Comparison of ENCODE assay signal across 12 cellular contexts in the genomic region with DNA sequence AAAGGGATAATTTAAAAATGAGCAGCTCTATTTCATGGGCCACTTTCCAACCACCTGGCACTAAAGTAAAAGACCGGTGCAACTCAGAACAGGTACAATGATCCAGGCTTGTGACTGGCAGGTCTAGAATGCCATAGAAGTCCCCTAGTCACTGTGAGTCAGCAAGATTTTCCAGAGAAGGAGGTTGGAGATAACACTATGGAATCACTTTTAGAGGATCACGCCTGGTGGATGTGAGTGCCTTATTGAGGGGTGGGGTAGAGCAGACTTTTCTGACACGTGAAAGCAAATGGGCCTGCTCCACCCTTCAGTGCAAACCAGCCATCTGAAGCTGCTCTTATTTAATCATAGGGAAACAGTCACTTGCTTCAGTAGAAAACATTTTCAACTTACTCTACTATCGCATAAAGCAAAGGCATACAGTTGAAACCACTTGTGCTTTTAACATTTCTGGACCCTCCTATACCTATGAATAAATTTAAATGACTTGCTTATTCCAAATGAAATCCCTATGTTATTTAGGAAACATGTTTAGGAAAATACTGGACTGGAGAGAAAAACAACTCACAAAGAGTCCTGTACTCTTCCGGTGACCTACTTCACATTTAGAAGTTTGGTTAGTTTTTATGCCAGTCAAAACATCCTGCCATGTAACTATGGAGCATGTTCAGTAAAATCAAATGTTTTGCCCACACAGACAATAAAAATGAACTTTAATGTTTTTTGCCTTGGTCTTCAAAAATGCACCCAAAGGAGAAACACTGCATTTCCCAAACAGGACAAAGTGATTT. TPM values are rescaled to one million over a fixed set of nuclear protein-coding genes. Genes with fewer than 3 reads are reported as not detected.
DNase-seq lines count a peak whose midpoint lies in the region; TF ChIP-seq lines count a peak whose summit lies in the region.
"Had no signal": no experiment of that assay in that cellular context is flagged by ENCODE, and none has a peak within 500 bp of the region (broad histone marks: within the 10 kb centered on the region; RNA-seq: fewer than 3 reads in every experiment).

No MANE protein-coding gene starts in this region.

- no peaks in the 10 kb centered on the region for H3K36me3 ChIP-seq in ACC112 (ENCODE audit: insufficient read depth, low read length)
- H3K36me3 ChIP-seq in esophagus squamous epithelium = no peaks in the 10 kb centered on the region
- H3K36me3 ChIP-seq in mesenchymal stem cell (ENCODE audit: control insufficient read depth in 1 of 2, insufficient read depth in 2 of 2, low read depth in 1 of 2, low read length in 2 of 2) = no peaks in the 10 kb centered on the region
- H3K36me3 ChIP-seq in prostate gland = no peaks in the 10 kb centered on the region

- H3K79me2 ChIP-seq in ACC112 (ENCODE audit: control insufficient read depth, insufficient read depth, low read length, unreplicated experiment) = no peaks in the 10 kb centered on the region

- no peak overlapping the region for H3K4me3 ChIP-seq in ACC112 (ENCODE audit: low read depth, low read length)
- no peak overlapping the region for H3K4me3 ChIP-seq in esophagus squamous epithelium
- H3K4me3 ChIP-seq in mesenchymal stem cell (ENCODE audit: insufficient read depth in 1 of 2, low read depth in 1 of 2, low read length in 2 of 2) = no peak overlapping the region
- no peak overlapping the region for H3K4me3 ChIP-seq in prostate gland

- TF ChIP-seq POLR2A in esophagus squamous epithelium (IDR thresholded peaks at IDR 0.05) (no peak), prostate gland (IDR thresholded peaks at IDR 0.05) (no peak)

- H3K4ac ChIP-seq in mesenchymal stem cell (ENCODE audit: low read depth in 1 of 2, low read length in 2 of 2) = no peak overlapping the region

- intact Hi-C loops in esophagus squamous epithelium (cut with DNase I) = no loop called here
- intact Hi-C loops in prostate gland (cut with DNase I) = loop anchor here (5.0 kb wide), 1 partner anchor 89 kb away; no protein-coding TSS in a partner anchor

- no peaks in the 10 kb centered on the region for H3K27me3 Mint-ChIP-seq in activated naive CD8-positive, alpha-beta T cell treated with anti-CD3 and anti-CD28 coated beads for 36 hours

- H3K4me1 ChIP-seq in ACC112 (ENCODE audit: control insufficient read depth, insufficient read depth, low read length, unreplicated experiment) (peaks cover 48% of the 10 kb centered on the region), esophagus squamous epithelium (peaks cover 19 to 70% (median 35%) of the 10 kb centered on the region in 3 donors), mesenchymal stem cell (ENCODE audit: control insufficient read depth, insufficient read depth, low read depth, low read length) (peaks cover 2% of the 10 kb centered on the region), prostate gland (replicated peaks) (no peaks in the 10 kb centered on the region)

- H3K79me1 ChIP-seq in mesenchymal stem cell (replicated peaks; ENCODE audit: low read length, poor library complexity, severe bottlenecking) = no peaks in the 10 kb centered on the region

- H3K27ac ChIP-seq in ACC112 (ENCODE audit: low read depth, low read length) = peak overlapping the region; percentile 64
- peak overlapping the region; percentile 70 to 88 (median 80) for H3K27ac ChIP-seq in esophagus squamous epithelium
- no peak overlapping the region for H3K27ac ChIP-seq in mesenchymal stem cell (ENCODE audit: low read length, poor library complexity, severe bottlenecking)
- H3K27ac ChIP-seq in prostate gland = peak overlapping the region in 1 of 2 donors; percentile 16

- H3K27me3 ChIP-seq in ACC112 (ENCODE audit: insufficient read depth, low read length) = no peaks in the 10 kb centered on the region
- no peaks in the 10 kb centered on the region for H3K27me3 ChIP-seq in esophagus squamous epithelium
- no peaks in the 10 kb centered on the region for H3K27me3 ChIP-seq in mesenchymal stem cell (ENCODE audit: control insufficient read depth in 1 of 2, insufficient read depth in 1 of 2, low read length in 2 of 2)
- H3K27me3 ChIP-seq in prostate gland (replicated peaks; ENCODE audit: insufficient read depth) = no peaks in the 10 kb centered on the region

- no peak overlapping the region for H3K18ac ChIP-seq in mesenchymal stem cell (ENCODE audit: low read depth in 1 of 2, low read length in 2 of 2)

- no peaks in the 10 kb centered on the region for H3K9me3 Mint-ChIP-seq in activated naive CD8-positive, alpha-beta T cell treated with anti-CD3 and anti-CD28 coated beads for 36 hours

- no peak overlapping the region for H2AK5ac ChIP-seq in mesenchymal stem cell (ENCODE audit: low read length, severe bottlenecking)

- no peaks in the 10 kb centered on the region for H3K36me3 Mint-ChIP-seq in activated naive CD8-positive, alpha-beta T cell treated with anti-CD3 and anti-CD28 coated beads for 36 hours

- TF ChIP-seq CTCF in esophagus squamous epithelium (IDR thresholded peaks at IDR 0.05) = no peak
- no peak for TF ChIP-seq CTCF in prostate gland (IDR thresholded peaks at IDR 0.05)

- H3K27ac Mint-ChIP-seq in activated naive CD8-positive, alpha-beta T cell treated with anti-CD3 and anti-CD28 coated beads for 36 hours = no peak overlapping the region

- H2BK15ac ChIP-seq in mesenchymal stem cell (ENCODE audit: low read depth, poor library complexity, severe bottlenecking) = no peak overlapping the region

- DNase-seq in OCI-M1 (lab: John Stamatoyannopoulos, UW) (peak; percentile 64), esophagus squamous epithelium (lab: John Stamatoyannopoulos, UW) (no peak), mesenchymal stem cell (peak; percentile 14), NCI-H524 treated with DMSO at 0.1 percent for 48 hours (lab: John Stamatoyannopoulos, UW) (no peak), prostate gland (ENCODE audit: low spot score) (no peak)
- DNase-seq in activated naive CD8-positive, alpha-beta T cell treated with anti-CD3 and anti-CD28 coated beads for 36 hours = no peak
- DNase-seq in activated naive CD4-positive, alpha-beta T cell (lab: John Stamatoyannopoulos, UW) = no peak
- DNase-seq: AML-193, head of caudate nucleus, NCI-H446, T-helper 1 cell had no signal

- no peak overlapping the region for H4K8ac ChIP-seq in mesenchymal stem cell (ENCODE audit: low read length)

- H3K9me3 ChIP-seq in esophagus squamous epithelium = no peaks in the 10 kb centered on the region
- H3K9me3 ChIP-seq in mesenchymal stem cell (ENCODE audit: control insufficient read depth, low read length) = no peaks in the 10 kb centered on the region
- H3K9me3 ChIP-seq in prostate gland = no peaks in the 10 kb centered on the region

- H3K9ac ChIP-seq in mesenchymal stem cell (ENCODE audit: low read length) = peak overlapping the region; percentile 87

- no peak overlapping the region for H2BK5ac ChIP-seq in mesenchymal stem cell (ENCODE audit: low read depth, low read length, poor library complexity, severe bottlenecking)

- no peak overlapping the region for H4K91ac ChIP-seq in mesenchymal stem cell (ENCODE audit: low read length)

- H2BK12ac ChIP-seq in mesenchymal stem cell (ENCODE audit: low read length in 2 of 2) = no peak overlapping the region

- no peak overlapping the region for H2AFZ ChIP-seq in ACC112 (ENCODE audit: low read length, unreplicated experiment)
- no peak overlapping the region for H2AFZ ChIP-seq in mesenchymal stem cell (ENCODE audit: low read depth, low read length)

- no peak overlapping the region for H3K4me2 ChIP-seq in mesenchymal stem cell (ENCODE audit: low read length, poor library complexity, severe bottlenecking)

- no peak overlapping the region for H3K23ac ChIP-seq in mesenchymal stem cell (ENCODE audit: low read length in 2 of 2)

- H3K4me3 Mint-ChIP-seq in activated naive CD8-positive, alpha-beta T cell treated with anti-CD3 and anti-CD28 coated beads for 36 hours = no peak overlapping the region

- no peak overlapping the region for H2BK120ac ChIP-seq in mesenchymal stem cell (ENCODE audit: low read depth, low read length)

- H3K14ac ChIP-seq in mesenchymal stem cell (ENCODE audit: low read length in 2 of 2) = no peak overlapping the region

- WGBS in esophagus squamous epithelium, 2 donors = 49 to 51% methylated on average over 5 of the region's 5 CpGs
- 78% methylated on average over 5 of the region's 5 CpGs for WGBS in mesenchymal stem cell
- 69% methylated on average over 5 of the region's 5 CpGs for WGBS in prostate gland

- no peaks in the 10 kb centered on the region for H3K4me1 Mint-ChIP-seq in activated naive CD8-positive, alpha-beta T cell treated with anti-CD3 and anti-CD28 coated beads for 36 hours

RNA-seq across cellular contexts. Expression of gene AKR1C1, which starts 21.5 kb away (rescaled TPM):
- total RNA-seq in esophagus squamous epithelium (100 to 1,000 TPM; 166 to 232 (median 195) TPM), prostate gland (10 to 100 TPM in 1 of 2 donors, 1 to 10 TPM in 1; 7.4 to 18.7 TPM)
- polyA plus RNA-seq in mesenchymal stem cell (2013, experiment 1 of 2) = 22.4 TPM
- 22.7 TPM for polyA plus RNA-seq in mesenchymal stem cell (2013, experiment 2 of 2)
- under 1 TPM; 0.14 to 0.21 TPM for total RNA-seq in activated naive CD8-positive, alpha-beta T cell treated with anti-CD3 and anti-CD28 coated beads for 36 hours

Comparison
In these comparisons a context has a peak if more than half of its experiments do, and no peak if none do; other contexts are left out.
1. DNase-seq: peak in OCI-M1 (single experiment) and mesenchymal stem cell (single experiment); none in esophagus squamous epithelium (single experiment), NCI-H524 treated with DMSO at 0.1 percent for 48 hours (single experiment), activated naive CD8-positive, alpha-beta T cell treated with anti-CD3 and anti-CD28 coated beads for 36 hours (single experiment), prostate gland (single experiment) and activated naive CD4-positive, alpha-beta T cell (0 of 4).
2. RNA of gene AKR1C1, which starts 21.5 kb away (total RNA-seq): 166 to 232 TPM in esophagus squamous epithelium; 7.4 to 18.7 TPM in prostate gland and 0.14 to 0.21 TPM in activated naive CD8-positive, alpha-beta T cell treated with anti-CD3 and anti-CD28 coated beads for 36 hours; every median in the first group is over 4 times any median in the second.